Comparison of ENCODE assay signal across 20 cellular contexts in the genomic region with DNA sequence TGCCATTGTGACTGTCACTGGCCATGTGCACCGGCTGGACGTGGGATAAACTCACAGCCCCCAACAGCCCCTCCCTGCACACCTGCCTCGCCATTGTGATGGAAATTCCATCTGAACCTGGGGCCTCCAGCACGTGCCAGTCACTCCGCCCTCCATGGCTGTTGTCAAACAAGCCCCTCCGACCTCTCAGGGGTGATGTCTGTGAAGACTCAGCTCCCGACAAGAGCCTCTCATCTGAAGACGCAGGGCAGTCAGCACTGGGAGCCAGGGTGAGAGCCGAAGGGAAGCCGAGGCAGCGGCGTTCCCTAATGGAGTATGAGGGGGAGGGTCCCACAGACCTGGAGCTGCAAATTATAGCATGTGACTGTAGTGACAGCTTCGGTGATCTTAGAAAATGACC. TPM values are rescaled to one million over a fixed set of nuclear protein-coding genes. Genes with fewer than 3 reads are reported as not detected.
"Had no signal": no experiment of that assay in that cellular context is flagged by ENCODE, and none has a peak within 500 bp of the region (broad histone marks: within the 10 kb centered on the region; RNA-seq: fewer than 3 reads in every experiment).

No MANE protein-coding gene starts in this region.

- H3K27ac ChIP-seq: brain microvascular endothelial cell, heart left ventricle, tibial nerve had no signal

- DNase-seq: activated CD4-positive, alpha-beta T cell treated with anti-CD3 and anti-CD28 coated beads, Interleukin-2, amount 50 U/mL, for 48 hours; activated naive CD4-positive, alpha-beta T cell treated with Interleukin-2 at 50 U/mL for 16 hours; anterior cingulate cortex; brain microvascular endothelial cell; cortex of kidney; effector CD8-positive, alpha-beta T cell; natural killer cell; SK-N-SH; small intestine; stimulated activated CD4-positive, alpha-beta T cell treated with anti-CD3 and anti-CD28 coated beads, Interleukin-4, amount 100 ng/mL, for 24 hours; stimulated activated naive CD4-positive, alpha-beta T cell treated with Interleukin-2 at 50 U/mL for 16 hours; substantia nigra; T-cell; T-helper 9 cell had no signal

- H3K4me3 ChIP-seq: heart left ventricle, tibial nerve had no signal

- H3K9me3 ChIP-seq: SK-N-SH had no signal

- H3K36me3 ChIP-seq: brain microvascular endothelial cell, heart left ventricle, tibial nerve had no signal

- H3K4me1 ChIP-seq: heart left ventricle, tibial nerve had no signal

- ATAC-seq: heart left ventricle, natural killer cell, T-cell had no signal

RNA-seq across cellular contexts. Expression of a gene that starts 1.4 kb away (rescaled TPM):
- total RNA-seq: activated T-helper 1 cell treated with anti-CD3 and anti-CD28 coated beads, Interleukin-12 subunit alpha, Interleukin-12 subunit beta, Interleukin-2, Interleukin-4 antibody, amounts not matched to agents 30 ng/mL and 10 ng/mL and 1 ng/mL, durations not matched to agents 14 hours and 24 hours and 36 hours; frontal cortex; heart left ventricle; natural killer cell; progenitor cell of endocrine pancreas; right cardiac atrium; T-cell; tibial nerve had no signal

RNA-seq across cellular contexts. Expression of a gene that starts 5.9 kb away (rescaled TPM):
- total RNA-seq: activated T-helper 1 cell treated with anti-CD3 and anti-CD28 coated beads, Interleukin-12 subunit alpha, Interleukin-12 subunit beta, Interleukin-2, Interleukin-4 antibody, amounts not matched to agents 30 ng/mL and 10 ng/mL and 1 ng/mL, durations not matched to agents 14 hours and 24 hours and 36 hours; frontal cortex; heart left ventricle; natural killer cell; progenitor cell of endocrine pancreas; right cardiac atrium; T-cell; tibial nerve had no signal

RNA-seq across cellular contexts. Expression of a gene that starts 12.7 kb away (rescaled TPM):
- total RNA-seq: activated T-helper 1 cell treated with anti-CD3 and anti-CD28 coated beads, Interleukin-12 subunit alpha, Interleukin-12 subunit beta, Interleukin-2, Interleukin-4 antibody, amounts not matched to agents 30 ng/mL and 10 ng/mL and 1 ng/mL, durations not matched to agents 14 hours and 24 hours and 36 hours; frontal cortex; heart left ventricle; natural killer cell; progenitor cell of endocrine pancreas; right cardiac atrium; T-cell; tibial nerve had no signal

RNA-seq across cellular contexts. Expression of a gene that starts 20.8 kb away (rescaled TPM):
- total RNA-seq: activated T-helper 1 cell treated with anti-CD3 and anti-CD28 coated beads, Interleukin-12 subunit alpha, Interleukin-12 subunit beta, Interleukin-2, Interleukin-4 antibody, amounts not matched to agents 30 ng/mL and 10 ng/mL and 1 ng/mL, durations not matched to agents 14 hours and 24 hours and 36 hours; frontal cortex; heart left ventricle; natural killer cell; progenitor cell of endocrine pancreas; right cardiac atrium; T-cell; tibial nerve had no signal

RNA-seq across cellular contexts. Expression of a gene that starts 27.7 kb away (rescaled TPM):
- total RNA-seq: activated T-helper 1 cell treated with anti-CD3 and anti-CD28 coated beads, Interleukin-12 subunit alpha, Interleukin-12 subunit beta, Interleukin-2, Interleukin-4 antibody, amounts not matched to agents 30 ng/mL and 10 ng/mL and 1 ng/mL, durations not matched to agents 14 hours and 24 hours and 36 hours; frontal cortex; heart left ventricle; natural killer cell; progenitor cell of endocrine pancreas; right cardiac atrium; T-cell; tibial nerve had no signal
